Comparison of ENCODE assay signal across 8 cellular contexts in genomic region chr1:156892190-156893047, GRCh38. TPM values are rescaled to one million over a fixed set of nuclear protein-coding genes. Genes with fewer than 3 reads are reported as not detected.
DNase-seq lines count a peak whose midpoint lies in the region; ATAC-seq, FAIRE-seq and TF ChIP-seq lines count a peak whose summit lies in the region.

No MANE protein-coding gene starts in this region.

- ATAC-seq in GM21529 (IDR thresholded peaks at IDR 0.05; ENCODE audit: unreplicated experiment) (peak; percentile 71), T-cell (replicated peaks in 1 of 4) (peak; percentile 92 to 98 (median 94)), heart left ventricle (peak; percentile 80 to 90 (median 86))
- peak; percentile 95 for ATAC-seq in activated naive CD8-positive, alpha-beta T cell treated with anti-CD3 and anti-CD28 coated beads, Interleukin-2, amount 50 U/mL, for 24 hours

- H3K9me3 ChIP-seq in BE2C = no peaks in the 10 kb centered on the region
- H3K9me3 ChIP-seq in heart left ventricle = no peaks in the 10 kb centered on the region

- TF ChIP-seq CTCF in BE2C (IDR thresholded peaks at IDR 0.05; ENCODE audit: low read depth, low read length) (peak; percentile 85), heart left ventricle (IDR thresholded peaks at IDR 0.05) (peak; percentile 81 to 97 (median 88))

- CTCF ChIA-PET in T-cell (lab: Charles Lee) = interaction anchor here (0.6 to 1.7 kb wide), 11 partner anchors 10 to 563 kb away, joined by 3 to 6 read pairs (median 3); no protein-coding TSS in a partner anchor

- H3K27me3 ChIP-seq in BE2C (no peaks in the 10 kb centered on the region), heart left ventricle (peaks cover 0 to 28% (median 4%) of the 10 kb centered on the region in 9 donors)

- intact Hi-C loops in heart left ventricle (cut with DNase I) = loop anchor here in 5 of 10 donors (1.0 to 10.0 kb wide), 5 partner anchors 28 to 208 kb away; partner anchors contain the start of genes LRRC71 (in 3 of the 5), ISG20L2 (in 1 of the 5) and METTL25B (in 1 of the 5)

- no peak for TF ChIP-seq POLR2A in heart left ventricle (IDR thresholded peaks at IDR 0.05)

- peak overlapping the region; percentile 80 to 99 (median 93) for H3K27ac ChIP-seq in heart left ventricle

- H3K4me3 Mint-ChIP-seq in T-cell = peak overlapping the region; percentile 61 to 75 (median 62)
- peak overlapping the region; percentile 38 for H3K4me3 Mint-ChIP-seq in activated naive CD8-positive, alpha-beta T cell treated with anti-CD3 and anti-CD28 coated beads, Interleukin-2, amount 50 U/mL, for 24 hours

- no peak for FAIRE-seq in urothelium cell line (lab: Jason Lieb, UNC)

- peak; percentile 96 for DNase-seq in BE2C
- DNase-seq in NCI-H1092 treated with DMSO at 0.1 percent for 48 hours (lab: John Stamatoyannopoulos, UW) = peak; percentile 70
- DNase-seq in T-cell = peak; percentile 59 to 85 (median 78)
- DNase-seq in activated naive CD8-positive, alpha-beta T cell treated with anti-CD3 and anti-CD28 coated beads, Interleukin-2, amount 50 U/mL, for 24 hours = peak; percentile 94
- peak; percentile 94 to 96 (median 94) for DNase-seq in heart left ventricle
- peak; percentile 50 for DNase-seq in putamen (ENCODE audit: low spot score)
- peak; percentile 90 for DNase-seq in urothelium cell line (ENCODE audit: low spot score)

- POLR2A ChIA-PET in T-cell (lab: Charles Lee) = no interaction called here

- no peaks in the 10 kb centered on the region for H3K9me3 Mint-ChIP-seq in T-cell
- H3K9me3 Mint-ChIP-seq in activated naive CD8-positive, alpha-beta T cell treated with anti-CD3 and anti-CD28 coated beads, Interleukin-2, amount 50 U/mL, for 24 hours = no peaks in the 10 kb centered on the region

- no peaks in the 10 kb centered on the region for H3K36me3 Mint-ChIP-seq in T-cell
- no peaks in the 10 kb centered on the region for H3K36me3 Mint-ChIP-seq in activated naive CD8-positive, alpha-beta T cell treated with anti-CD3 and anti-CD28 coated beads, Interleukin-2, amount 50 U/mL, for 24 hours (ENCODE audit: low read depth)

- WGBS in heart left ventricle, 4 donors = 5 to 8% (median 6%) methylated on average over 41 to 48 of the region's 48 CpGs

- H3K36me3 ChIP-seq in BE2C = no peaks in the 10 kb centered on the region
- no peaks in the 10 kb centered on the region for H3K36me3 ChIP-seq in heart left ventricle

- peaks cover 15 to 22% (median 22%) of the 10 kb centered on the region in 3 donors for H3K4me1 Mint-ChIP-seq in T-cell
- peaks cover 11% of the 10 kb centered on the region for H3K4me1 Mint-ChIP-seq in activated naive CD8-positive, alpha-beta T cell treated with anti-CD3 and anti-CD28 coated beads, Interleukin-2, amount 50 U/mL, for 24 hours

- no peak overlapping the region for H3K27ac Mint-ChIP-seq in T-cell
- no peak overlapping the region for H3K27ac Mint-ChIP-seq in activated naive CD8-positive, alpha-beta T cell treated with anti-CD3 and anti-CD28 coated beads, Interleukin-2, amount 50 U/mL, for 24 hours

- H3K4me1 ChIP-seq in BE2C (peaks cover 43% of the 10 kb centered on the region), heart left ventricle (peaks cover 0 to 55% (median 38%) of the 10 kb centered on the region in 12 donors)

- peak overlapping the region; percentile 15; the same call in 1 of the 2 replicates for H3K4me3 ChIP-seq in BE2C (ENCODE audit: low read depth, low read length)
- peak overlapping the region in 10 of 12 donors; percentile 18 to 91 (median 72) for H3K4me3 ChIP-seq in heart left ventricle

- H3K27me3 Mint-ChIP-seq in T-cell = peaks cover 23 to 61% of the 10 kb centered on the region in 2 donors
- H3K27me3 Mint-ChIP-seq in activated naive CD8-positive, alpha-beta T cell treated with anti-CD3 and anti-CD28 coated beads, Interleukin-2, amount 50 U/mL, for 24 hours = peaks cover 60% of the 10 kb centered on the region

RNA-seq across cellular contexts. Expression of gene PEAR1, which starts 1.1 kb away (rescaled TPM):
- polyA plus RNA-seq in BE2C (2012; ENCODE audit: insufficient read depth, insufficient read length, low read depth) = 27.0 TPM
- total RNA-seq in T-cell = under 1 TPM; 0.09 to 0.67 (median 0.28) TPM
- total RNA-seq in heart left ventricle = 10 to 100 TPM in 2 of 9 donors, 1 to 10 TPM in 7; 4.1 to 14.7 (median 7.5) TPM
- polyA plus RNA-seq in heart left ventricle = 1 to 10 TPM; 7.1 TPM

RNA-seq across cellular contexts. Expression of gene LRRC71, which starts 28.0 kb away (rescaled TPM):
- 1.3 TPM for polyA plus RNA-seq in BE2C (2012; ENCODE audit: insufficient read depth, insufficient read length, low read depth)
- total RNA-seq in T-cell (not detected), heart left ventricle (under 1 TPM in 1 of 9 donors, not detected in 8; 0.27 TPM)
- polyA plus RNA-seq in heart left ventricle = under 1 TPM; 0.06 to 0.42 TPM

RNA-seq across cellular contexts. Expression of gene NTRK1, which starts 31.8 kb away (rescaled TPM):
- 67.7 TPM for polyA plus RNA-seq in BE2C (2012; ENCODE audit: insufficient read depth, insufficient read length, low read depth)
- total RNA-seq in T-cell = 1 to 10 TPM in 1 of 5 donors, under 1 TPM in 4; 0.36 to 1.2 (median 0.60) TPM
- total RNA-seq in heart left ventricle = 1 to 10 TPM in 5 of 9 donors, under 1 TPM in 4; 0.22 to 1.6 (median 1.1) TPM
- polyA plus RNA-seq in heart left ventricle = 1 to 10 TPM in 1 of 2 donors, under 1 TPM in 1; 0.30 to 1.4 TPM

RNA-seq across cellular contexts. Expression of gene INSRR, which starts 33.5 kb away (rescaled TPM):
- polyA plus RNA-seq in BE2C (2012; ENCODE audit: insufficient read depth, insufficient read length, low read depth) = 1.6 TPM
- total RNA-seq in T-cell (under 1 TPM in 1 of 5 donors, not detected in 4; 0.07 TPM), heart left ventricle (under 1 TPM in 7 of 9 donors, not detected in 2; 0.07 to 0.35 (median 0.11) TPM)
- polyA plus RNA-seq in heart left ventricle = under 1 TPM in 1 of 2 donors, not detected in 1; 0.42 TPM

Comparison
In these comparisons a context has a peak if more than half of its experiments do, and no peak if none do; other contexts are left out.
1. Peak in every context shown above with its lines: DNase-seq, ATAC-seq, H3K4me3 ChIP-seq and H3K27ac ChIP-seq.